ENCODE assay signal across 1 cellular context in genomic region chr1:44689447-44689765, GRCh38.
TF ChIP-seq lines count a peak whose summit lies in the region.

No MANE protein-coding gene starts in this region.

TF ChIP-seq in HCT116, 20 proteins besides CTCF, POLR2A, EP300 and RAD21 (continued from another document):
- TF ChIP-seq ZBTB33 (IDR thresholded peaks at IDR 0.05; ENCODE audit: extremely low read depth, insufficient replicate concordance, low read length) (no peak), MAX (IDR thresholded peaks at IDR 0.05) (no peak), ATF3 (IDR thresholded peaks at IDR 0.05) (no peak), CBX3 (IDR thresholded peaks at IDR 0.05; ENCODE audit: low read depth) (no peak), EGR1 (IDR thresholded peaks at IDR 0.05; ENCODE audit: low read depth) (no peak), POLR2AphosphoS5 (IDR thresholded peaks at IDR 0.05; ENCODE audit: low read depth, low read length) (no peak), TCF7L2 (IDR thresholded peaks at IDR 0.05; ENCODE audit: borderline replicate concordance, extremely low read depth, insufficient read depth, insufficient read length) (no peak), SRF (IDR thresholded peaks at IDR 0.05; ENCODE audit: low read depth) (no peak), FOSL1 (IDR thresholded peaks at IDR 0.05; ENCODE audit: low read depth) (no peak)
